Comparison of ENCODE assay signal across 17 cellular contexts in genomic region chr13:113595131-113595530, GRCh38. TPM values are rescaled to one million over a fixed set of nuclear protein-coding genes. Genes with fewer than 3 reads are reported as not detected.
DNase-seq lines count a peak whose midpoint lies in the region; ATAC-seq and TF ChIP-seq lines count a peak whose summit lies in the region.
"Had no signal": no experiment of that assay in that cellular context is flagged by ENCODE, and none has a peak within 500 bp of the region (broad histone marks: within the 10 kb centered on the region; RNA-seq: fewer than 3 reads in every experiment).

No MANE protein-coding gene starts in this region.

- no peak for ATAC-seq in GM18873 (IDR thresholded peaks at IDR 0.05; ENCODE audit: low FRiP score, unreplicated experiment)

- no peak overlapping the region for H4K91ac ChIP-seq in trophoblast cell (ENCODE audit: low read depth, low read length)

- H3K18ac ChIP-seq in trophoblast cell (ENCODE audit: low read length): no peak overlapping the region

- no peak overlapping the region for H3K4me2 ChIP-seq in mammary epithelial cell (ENCODE audit: insufficient read depth, low read depth, low read length)
- no peak overlapping the region for H3K4me2 ChIP-seq in trophoblast cell (ENCODE audit: low read length)

- H3K4ac ChIP-seq in trophoblast cell (ENCODE audit: low read depth, low read length): peak overlapping the region; percentile 52

- dilution Hi-C loops in mammary epithelial cell (cut with HindIII; ENCODE audit: low sequenced_read_pairs): no loop called here

- POLR2A ChIA-PET in MCF 10A (lab: Yijun Ruan, JAX): no interaction called here

- CTCF ChIA-PET in MCF 10A (lab: Yijun Ruan, JAX): no interaction called here
- CTCF ChIA-PET in mammary epithelial cell (lab: Charles Lee; ENCODE audit: low non-redundant PET): no interaction called here

- BruUV-seq in MCF 10A (replicated peaks; lab: Mats Ljungman, UMichigan): no TSS peak
- BruUV-seq in mammary epithelial cell (replicated peaks; lab: Mats Ljungman, UMichigan): no TSS peak

- no peaks in the 10 kb centered on the region for H3K4me1 Mint-ChIP-seq in MCF 10A (ENCODE audit: insufficient read depth, unreplicated experiment)

- no peak overlapping the region for H3K27ac ChIP-seq in mammary epithelial cell (ENCODE audit: insufficient read depth, low read depth, low read length)
- no peak overlapping the region for H3K27ac ChIP-seq in trophoblast cell (ENCODE audit: low read depth, low read length)
- no peak overlapping the region for H3K27ac ChIP-seq in vagina
- no peak overlapping the region for H3K27ac ChIP-seq in esophagus muscularis mucosa (replicated peaks in 1 of 4)

- H3K36me3 Mint-ChIP-seq in MCF 10A (ENCODE audit: insufficient read depth, unreplicated experiment): peaks cover 62% of the 10 kb centered on the region

- H3K9me3 ChIP-seq in mammary epithelial cell (replicated peaks; ENCODE audit: insufficient read depth, low read length) (no peaks in the 10 kb centered on the region), trophoblast cell (ENCODE audit: insufficient read depth, low read depth, low read length) (peaks cover 6% of the 10 kb centered on the region), vagina (no peaks in the 10 kb centered on the region), esophagus muscularis mucosa (no peaks in the 10 kb centered on the region)

- no peak overlapping the region for H2AK5ac ChIP-seq in trophoblast cell (ENCODE audit: low read length)

- H3K79me2 ChIP-seq in mammary epithelial cell (ENCODE audit: insufficient read depth, low read length) (peaks cover 98% of the 10 kb centered on the region), trophoblast cell (ENCODE audit: control insufficient read depth, insufficient read depth, low read length, poor library complexity) (peaks cover 9% of the 10 kb centered on the region)

- intact Hi-C loops in MCF 10A (cut with micrococcal nuclease): no loop called here
- intact Hi-C loops in mammary epithelial cell (cut with micrococcal nuclease): no loop called here
- intact Hi-C loops in vagina (cut with DNase I): no loop called here
- intact Hi-C loops in esophagus muscularis mucosa (cut with DNase I): no loop called here

- no peak overlapping the region for H4K12ac ChIP-seq in trophoblast cell (ENCODE audit: low read depth, low read length)

- 88% methylated on average over 8 of the region's 8 CpGs for WGBS in mammary epithelial cell (ENCODE audit: low coverage, missing lambda C conversion rate)
- no CpG with 5 or more reads among the region's 8 CpGs for WGBS in trophoblast cell (ENCODE audit: extremely low coverage, insufficient coverage, insufficient read length)
- 95% methylated on average over 8 of the region's 8 CpGs for WGBS in esophagus muscularis mucosa

- H2BK12ac ChIP-seq in trophoblast cell (ENCODE audit: low read length): no peak overlapping the region

- TF ChIP-seq EP300 in esophagus muscularis mucosa (IDR thresholded peaks at IDR 0.05): no peak

- H3K9ac ChIP-seq in mammary epithelial cell (ENCODE audit: insufficient read depth, low read length) (no peak overlapping the region), trophoblast cell (ENCODE audit: low read length) (no peak overlapping the region)

- no peak for DNase-seq in MCF 10A (ENCODE audit: unreplicated experiment)
- DNase-seq in mammary epithelial cell: no peak
- peak; percentile 25 for DNase-seq in ecto neural progenitor cell (ENCODE audit: low spot score)
- no peak for DNase-seq in trophoblast cell
- peak; percentile 8 to 79 for DNase-seq in vagina (ENCODE audit: extremely low spot score in 2 of 2)
- no peak for DNase-seq in esophagus muscularis mucosa (ENCODE audit: extremely low spot score)
- DNase-seq in activated CD4-positive, alpha-beta T cell treated with anti-CD3 and anti-CD28 coated beads for 1 hour: no peak
- DNase-seq: AML-193; Calu3; CD4-positive, CD25-positive, alpha-beta regulatory T cell; GF-D8; Karpas-422; NCI-H1417; NCI-H2029 treated with DMSO at 0.1 percent for 48 hours; NCI-H510A treated with DMSO at 0.1 percent for 48 hours; SIG-M5 had no signal

- H3K27me3 ChIP-seq in mammary epithelial cell (ENCODE audit: insufficient read depth, low read length) (no peaks in the 10 kb centered on the region), trophoblast cell (ENCODE audit: insufficient read depth, low read length) (no peaks in the 10 kb centered on the region), vagina (no peaks in the 10 kb centered on the region), esophagus muscularis mucosa (no peaks in the 10 kb centered on the region)

- TF ChIP-seq POLR2A in vagina (IDR thresholded peaks at IDR 0.05): no peak
- TF ChIP-seq POLR2A in esophagus muscularis mucosa (IDR thresholded peaks at IDR 0.05; ENCODE audit: low read depth): no peak

- H3K9me3 Mint-ChIP-seq in MCF 10A (ENCODE audit: unreplicated experiment): no peaks in the 10 kb centered on the region

- no peak overlapping the region for H2BK120ac ChIP-seq in trophoblast cell (ENCODE audit: insufficient read depth, low read length, poor library complexity)

- no peak overlapping the region for H3K4me3 Mint-ChIP-seq in MCF 10A (ENCODE audit: unreplicated experiment)
- H3K4me3 Mint-ChIP-seq: CD4-positive, CD25-positive, alpha-beta regulatory T cell had no signal

- H3K23ac ChIP-seq in trophoblast cell (ENCODE audit: low read length): no peak overlapping the region

- TF ChIP-seq CTCF in MCF 10A (IDR thresholded peaks at IDR 0.05; ENCODE audit: unreplicated experiment): no peak
- no peak for TF ChIP-seq CTCF in mammary epithelial cell (conservative IDR thresholded peaks at IDR 0.05 in 1 of 2, IDR thresholded peaks at IDR 0.05 in 1 of 2; ENCODE audit: extremely low read depth in 1 of 2, insufficient read depth in 1 of 2, low read depth in 1 of 2, low read length in 2 of 2)
- TF ChIP-seq CTCF in vagina (IDR thresholded peaks at IDR 0.05): no peak
- TF ChIP-seq CTCF in esophagus muscularis mucosa (IDR thresholded peaks at IDR 0.05): no peak

- H2AFZ ChIP-seq in mammary epithelial cell (ENCODE audit: low read depth, low read length): no peak overlapping the region
- no peak overlapping the region for H2AFZ ChIP-seq in trophoblast cell (ENCODE audit: insufficient read depth, low read length, poor library complexity)

- H3K36me3 ChIP-seq in mammary epithelial cell (ENCODE audit: insufficient read depth, low read length) (peaks cover 9% of the 10 kb centered on the region), trophoblast cell (ENCODE audit: control insufficient read depth in 1 of 2, insufficient read depth in 2 of 2, low read length in 2 of 2) (peaks cover 44 to 51% of the 10 kb centered on the region in 2 experiments), vagina (no peaks in the 10 kb centered on the region), esophagus muscularis mucosa (peaks cover 0 to 48% (median 14%) of the 10 kb centered on the region in 4 donors)

- no peaks in the 10 kb centered on the region for H3K79me1 ChIP-seq in trophoblast cell (ENCODE audit: low read length)

- H3K4me3 ChIP-seq in mammary epithelial cell (replicated peaks in 1 of 3; ENCODE audit: insufficient read depth in 1 of 3, low read depth in 2 of 3, low read length in 3 of 3): no peak overlapping the region
- H3K4me3 ChIP-seq in trophoblast cell (ENCODE audit: low read depth, low read length): no peak overlapping the region
- H3K4me3 ChIP-seq in vagina: no peak overlapping the region
- H3K4me3 ChIP-seq in esophagus muscularis mucosa: no peak overlapping the region

- peak overlapping the region; percentile 3 for H3K27ac Mint-ChIP-seq in MCF 10A (ENCODE audit: low read depth, unreplicated experiment)

- no peak overlapping the region for H2BK5ac ChIP-seq in trophoblast cell (ENCODE audit: low read depth, low read length, poor library complexity)

- H3K27me3 Mint-ChIP-seq in MCF 10A (ENCODE audit: insufficient read depth, unreplicated experiment): no peaks in the 10 kb centered on the region
- H3K27me3 Mint-ChIP-seq: CD4-positive, CD25-positive, alpha-beta regulatory T cell had no signal

- H3K14ac ChIP-seq in trophoblast cell (ENCODE audit: low read length): no peak overlapping the region

- H4K20me1 ChIP-seq in mammary epithelial cell (ENCODE audit: insufficient read depth, low read length): peaks cover 15% of the 10 kb centered on the region

- no peak overlapping the region for H4K8ac ChIP-seq in trophoblast cell (ENCODE audit: low read depth, low read length)

- no peaks in the 10 kb centered on the region for H3K4me1 ChIP-seq in mammary epithelial cell (ENCODE audit: insufficient read depth, low read length)
- no peaks in the 10 kb centered on the region for H3K4me1 ChIP-seq in trophoblast cell (ENCODE audit: control insufficient read depth in 1 of 2, insufficient read depth in 2 of 2, low read length in 2 of 2)
- no peaks in the 10 kb centered on the region for H3K4me1 ChIP-seq in vagina
- peaks cover 0 to under 1% (median 0%) of the 10 kb centered on the region in 4 donors for H3K4me1 ChIP-seq in esophagus muscularis mucosa

- in situ Hi-C loops in mammary epithelial cell (cut with MboI; ENCODE audit: low sequenced_read_pairs in 2 of 2): no loop called here

RNA-seq across cellular contexts. Expression of gene TFDP1, which starts 10.6 kb away (rescaled TPM):
- total RNA-seq in MCF 10A (2022) (77.1 and 100 TPM in 2 replicates), mammary epithelial cell (100 to 1,000 TPM in 1 of 2 donors, 10 to 100 TPM in 1; 57.8 to 115 TPM), vagina (40.0 TPM), esophagus muscularis mucosa (10 to 100 TPM; 30.7 to 42.2 (median 32.1) TPM)
- polyA plus RNA-seq in mammary epithelial cell: 136 TPM
- 112 TPM for polyA minus RNA-seq in mammary epithelial cell
- polyA plus RNA-seq in trophoblast cell (2013): 59.9 and 61.4 TPM in 2 replicates

Comparison
In these comparisons a context has a peak if more than half of its experiments do, and no peak if none do; other contexts are left out.
1. DNase-seq: peak in ecto neural progenitor cell (single experiment) and vagina (2 of 2); none in MCF 10A (single experiment), mammary epithelial cell (single experiment), trophoblast cell (0 of 2), esophagus muscularis mucosa (single experiment) and activated CD4-positive, alpha-beta T cell treated with anti-CD3 and anti-CD28 coated beads for 1 hour (single experiment).